Comparison of ENCODE assay signal across 1 cellular context in the genomic region with DNA sequence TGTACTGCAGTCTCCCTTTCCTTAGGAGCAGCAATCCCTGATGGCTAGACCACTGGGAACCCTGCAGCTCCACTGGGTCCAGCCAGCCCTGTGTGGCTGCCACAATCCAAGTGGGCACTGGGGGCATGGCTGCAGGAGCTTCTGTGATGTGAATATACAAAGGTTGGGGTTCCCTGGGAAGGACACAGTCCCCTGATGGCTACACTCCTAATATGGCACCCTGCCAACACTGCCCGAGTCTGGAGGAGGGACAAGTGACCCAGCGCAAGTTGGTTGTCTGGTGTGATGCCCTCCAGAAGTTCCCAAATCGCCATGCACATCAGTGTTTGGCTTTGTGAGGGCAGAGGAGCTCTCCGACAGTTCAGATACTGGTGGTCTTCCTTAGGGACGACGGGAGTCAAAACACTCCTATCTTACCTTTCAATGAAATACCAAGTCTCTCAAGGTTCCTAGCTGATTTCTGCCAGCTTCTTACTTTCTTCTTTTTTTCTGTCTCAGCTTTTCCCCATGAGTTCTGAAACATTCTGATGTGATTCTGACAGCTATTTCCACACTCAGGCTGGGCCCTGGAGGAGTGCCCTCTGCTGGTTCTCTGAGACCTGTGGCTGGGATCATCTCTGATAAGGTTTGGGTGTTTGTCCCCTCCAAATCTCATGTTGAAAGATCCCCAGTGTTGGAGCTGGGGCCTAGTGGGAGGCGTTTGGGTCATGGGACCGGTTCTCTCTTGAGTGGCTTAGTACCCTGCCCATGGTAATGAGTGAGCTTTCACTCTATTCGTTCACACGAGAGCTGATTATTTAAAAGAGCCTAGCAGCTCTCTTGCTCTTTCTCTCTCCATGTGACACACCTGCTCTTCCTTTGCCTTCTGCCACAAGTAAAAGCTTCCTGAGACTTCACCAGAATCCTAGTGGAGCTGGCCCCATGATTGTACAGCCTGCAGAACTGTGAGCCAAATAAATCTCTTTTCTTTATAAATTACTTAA.
TF ChIP-seq lines count a peak whose summit lies in the region.

No MANE protein-coding gene starts in this region.

TF ChIP-seq in HCT116, 20 proteins besides CTCF, POLR2A, EP300 and RAD21 (continued from another document):
- TF ChIP-seq, protein P1, sequence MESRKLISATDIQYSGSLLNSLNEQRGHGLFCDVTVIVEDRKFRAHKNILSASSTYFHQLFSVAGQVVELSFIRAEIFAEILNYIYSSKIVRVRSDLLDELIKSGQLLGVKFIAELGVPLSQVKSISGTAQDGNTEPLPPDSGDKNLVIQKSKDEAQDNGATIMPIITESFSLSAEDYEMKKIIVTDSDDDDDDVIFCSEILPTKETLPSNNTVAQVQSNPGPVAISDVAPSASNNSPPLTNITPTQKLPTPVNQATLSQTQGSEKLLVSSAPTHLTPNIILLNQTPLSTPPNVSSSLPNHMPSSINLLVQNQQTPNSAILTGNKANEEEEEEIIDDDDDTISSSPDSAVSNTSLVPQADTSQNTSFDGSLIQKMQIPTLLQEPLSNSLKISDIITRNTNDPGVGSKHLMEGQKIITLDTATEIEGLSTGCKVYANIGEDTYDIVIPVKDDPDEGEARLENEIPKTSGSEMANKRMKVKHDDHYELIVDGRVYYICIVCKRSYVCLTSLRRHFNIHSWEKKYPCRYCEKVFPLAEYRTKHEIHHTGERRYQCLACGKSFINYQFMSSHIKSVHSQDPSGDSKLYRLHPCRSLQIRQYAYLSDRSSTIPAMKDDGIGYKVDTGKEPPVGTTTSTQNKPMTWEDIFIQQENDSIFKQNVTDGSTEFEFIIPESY (IDR thresholded peaks at IDR 0.05; ENCODE audit: extremely low read depth, insufficient replicate concordance, low read length): no peak
- no peak for TF ChIP-seq FOSL1 (IDR thresholded peaks at IDR 0.05; ENCODE audit: low read depth)
